13 cellular contexts compared by ENCODE assay signal in the genomic region with DNA sequence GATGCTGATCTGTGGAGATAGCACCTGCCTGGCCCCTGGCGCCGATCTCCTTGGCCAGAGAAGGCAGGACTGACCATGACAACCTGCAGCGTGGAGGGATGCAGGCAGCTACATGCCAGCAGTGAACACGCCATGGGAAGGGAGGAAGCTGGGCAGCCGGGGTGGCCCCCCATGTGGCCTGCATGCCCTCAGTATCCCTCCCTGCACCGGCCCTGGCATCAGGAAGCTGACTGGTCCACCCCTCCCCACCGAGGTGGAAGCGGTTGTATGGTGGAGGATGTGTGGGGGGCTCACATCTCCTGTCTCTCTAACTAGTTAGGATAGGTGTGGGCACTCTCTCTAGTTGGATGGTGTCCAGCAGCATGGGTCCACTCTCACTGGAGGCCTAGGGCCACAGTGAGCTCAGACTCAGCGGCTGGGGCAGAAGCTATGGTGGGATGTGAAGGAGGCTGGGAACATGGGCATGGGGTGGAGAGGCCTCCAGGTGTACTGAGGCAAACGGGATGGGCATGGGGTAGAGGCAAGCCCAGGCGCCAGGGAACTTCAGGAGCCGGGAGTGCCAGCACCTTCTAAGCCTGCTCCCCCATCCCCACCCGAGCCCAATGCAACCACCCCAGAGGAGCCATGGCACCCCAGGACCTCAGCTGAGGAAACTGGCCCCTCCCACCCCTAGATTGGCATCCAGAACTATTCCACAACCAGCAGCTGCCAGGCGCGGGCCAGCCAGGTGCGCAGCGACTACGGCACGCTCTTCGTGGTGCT. TPM values are rescaled to one million over a fixed set of nuclear protein-coding genes. Genes with fewer than 3 reads are reported as not detected.
DNase-seq lines count a peak whose midpoint lies in the region; ATAC-seq and TF ChIP-seq lines count a peak whose summit lies in the region.
"Had no signal": no experiment of that assay in that cellular context is flagged by ENCODE, and none has a peak within 500 bp of the region (broad histone marks: within the 10 kb centered on the region; RNA-seq: fewer than 3 reads in every experiment).

No MANE protein-coding gene starts in this region.

- POLR2A ChIA-PET in WTC11 (lab: Charles Lee): interaction anchor here (1.8 kb wide), 1 partner anchor 151 kb away, joined by 5 read pairs; no protein-coding TSS in a partner anchor

- no peak overlapping the region for H3K27ac ChIP-seq in endodermal cell (ENCODE audit: low read depth, low read length)
- H3K27ac ChIP-seq: brain microvascular endothelial cell had no signal

- peak; percentile 50 for DNase-seq in activated CD8-positive, alpha-beta memory T cell treated with anti-CD3 and anti-CD28 coated beads, Interleukin-2, amount 50 U/mL, for 48 hours
- no peak for DNase-seq in activated CD8-positive, alpha-beta memory T cell treated with anti-CD3 and anti-CD28 coated beads, Interleukin-2, amount 50 U/mL, for 4 hours
- DNase-seq in WTC11 (ENCODE audit: low spot score) (no peak), endodermal cell (peak; percentile 41), NCI-H446 treated with DMSO at 0.1 percent for 48 hours (lab: John Stamatoyannopoulos, UW) (no peak), NCI-H345 treated with DMSO at 0.1 percent for 48 hours (lab: John Stamatoyannopoulos, UW; ENCODE audit: unreplicated experiment) (no peak), COLO829 (ENCODE audit: low spot score) (no peak)
- no peak for DNase-seq in stimulated activated effector memory CD8-positive, alpha-beta T cell treated with anti-CD3 and anti-CD28 coated beads, Interleukin-12 subunit alpha, Interleukin-12 subunit beta, amount 100 ng/mL, for 72 hours (ENCODE audit: low spot score in 2 of 2)
- DNase-seq: activated CD4-positive, alpha-beta T cell treated with anti-CD3 and anti-CD28 coated beads, Interleukin-2, amount 50 U/mL, for 1 hour; brain microvascular endothelial cell; GF-D8; KBM-7; NCI-H510A had no signal

- H3K4me1 ChIP-seq in endodermal cell (ENCODE audit: control insufficient read depth, insufficient read depth, low read length): no peaks in the 10 kb centered on the region

- H3K27me3 Mint-ChIP-seq in WTC11 (ENCODE audit: low read depth): peaks cover 3% of the 10 kb centered on the region
- H3K27me3 Mint-ChIP-seq in endodermal cell (ENCODE audit: insufficient read depth): peaks cover 14% of the 10 kb centered on the region

- H3K4me3 Mint-ChIP-seq in WTC11 (peak overlapping the region; percentile 78), endodermal cell (peak overlapping the region; percentile 71)
- H3K4me3 Mint-ChIP-seq in stimulated activated effector memory CD8-positive, alpha-beta T cell treated with anti-CD3 and anti-CD28 coated beads, Interleukin-12 subunit alpha, Interleukin-12 subunit beta, amount 100 ng/mL, for 72 hours: peak overlapping the region; percentile 85

- H3K4me3 ChIP-seq in endodermal cell (ENCODE audit: low read length): no peak overlapping the region

- H3K9me3 Mint-ChIP-seq in WTC11 (no peaks in the 10 kb centered on the region; the same call in 1 of the 2 replicates), endodermal cell (no peaks in the 10 kb centered on the region)
- H3K9me3 Mint-ChIP-seq in stimulated activated effector memory CD8-positive, alpha-beta T cell treated with anti-CD3 and anti-CD28 coated beads, Interleukin-12 subunit alpha, Interleukin-12 subunit beta, amount 100 ng/mL, for 72 hours: no peaks in the 10 kb centered on the region

- ATAC-seq in WTC11: no peak
- no peak for ATAC-seq in stimulated activated effector memory CD8-positive, alpha-beta T cell treated with anti-CD3 and anti-CD28 coated beads, Interleukin-12 subunit alpha, Interleukin-12 subunit beta, amount 100 ng/mL, for 72 hours

- H3K36me3 Mint-ChIP-seq in WTC11 (peaks cover 2% of the 10 kb centered on the region), endodermal cell (ENCODE audit: low read depth) (no peaks in the 10 kb centered on the region)
- peaks cover 15% of the 10 kb centered on the region for H3K36me3 Mint-ChIP-seq in stimulated activated effector memory CD8-positive, alpha-beta T cell treated with anti-CD3 and anti-CD28 coated beads, Interleukin-12 subunit alpha, Interleukin-12 subunit beta, amount 100 ng/mL, for 72 hours

- WGBS in endodermal cell (ENCODE audit: insufficient coverage in 1 of 2, insufficient read length in 1 of 2), 2 experiments: 95% methylated on average over 14 to 20 of the region's 20 CpGs

- TF ChIP-seq CTCF in WTC11 (IDR thresholded peaks at IDR 0.05): no peak
- TF ChIP-seq CTCF in endodermal cell (conservative IDR thresholded peaks at IDR 0.05): no peak

- no peak overlapping the region for H3K27ac Mint-ChIP-seq in WTC11
- no peak overlapping the region for H3K27ac Mint-ChIP-seq in endodermal cell
- peak overlapping the region; percentile 97 for H3K27ac Mint-ChIP-seq in stimulated activated effector memory CD8-positive, alpha-beta T cell treated with anti-CD3 and anti-CD28 coated beads, Interleukin-12 subunit alpha, Interleukin-12 subunit beta, amount 100 ng/mL, for 72 hours

- peaks cover 8% of the 10 kb centered on the region for H3K36me3 ChIP-seq in endodermal cell (ENCODE audit: control insufficient read depth, insufficient read depth, low read length)
- H3K36me3 ChIP-seq: brain microvascular endothelial cell had no signal

- peaks cover 8% of the 10 kb centered on the region for H3K27me3 ChIP-seq in endodermal cell (ENCODE audit: control insufficient read depth, insufficient read depth, low read length, poor library complexity, severe bottlenecking)
- H3K27me3 ChIP-seq: brain microvascular endothelial cell had no signal

- CTCF ChIA-PET in WTC11 (lab: Charles Lee): interaction anchor here (1.2 to 1.9 kb wide), 5 partner anchors 9 to 96 kb away, joined by 3 to 11 read pairs (median 3); no protein-coding TSS in a partner anchor

- no peaks in the 10 kb centered on the region for H3K9me3 ChIP-seq in endodermal cell (ENCODE audit: control insufficient read depth, low read length)

- H3K9ac ChIP-seq in endodermal cell (ENCODE audit: extremely low read depth, low read length, poor library complexity, severe bottlenecking): no peak overlapping the region

- peaks cover 12% of the 10 kb centered on the region for H3K4me1 Mint-ChIP-seq in WTC11
- H3K4me1 Mint-ChIP-seq in endodermal cell: peaks cover 2% of the 10 kb centered on the region
- peaks cover 37% of the 10 kb centered on the region for H3K4me1 Mint-ChIP-seq in stimulated activated effector memory CD8-positive, alpha-beta T cell treated with anti-CD3 and anti-CD28 coated beads, Interleukin-12 subunit alpha, Interleukin-12 subunit beta, amount 100 ng/mL, for 72 hours

TF ChIP-seq in WTC11, 78 proteins besides CTCF, POLR2A, EP300 and RAD21:
- TF ChIP-seq SP1 (CRISPR knock-in tag; conservative IDR thresholded peaks at IDR 0.05): no peak
- no peak for TF ChIP-seq ZNF396 (CRISPR knock-in tag; IDR thresholded peaks at IDR 0.05; ENCODE audit: borderline replicate concordance)
- TF ChIP-seq ZNF138 (CRISPR knock-in tag; conservative IDR thresholded peaks at IDR 0.05): no peak
- TF ChIP-seq ZNF317 (CRISPR knock-in tag; IDR thresholded peaks at IDR 0.05; ENCODE audit: borderline replicate concordance, low read depth): no peak
- no peak for TF ChIP-seq ZNF232 (CRISPR knock-in tag; IDR thresholded peaks at IDR 0.05)
- no peak for TF ChIP-seq NR1H2 (CRISPR knock-in tag; IDR thresholded peaks at IDR 0.05)
- no peak for TF ChIP-seq GTF2I (CRISPR knock-in tag; conservative IDR thresholded peaks at IDR 0.05)
- no peak for TF ChIP-seq EMX1 (CRISPR knock-in tag; IDR thresholded peaks at IDR 0.05)
- TF ChIP-seq MXD4 (CRISPR knock-in tag; IDR thresholded peaks at IDR 0.05; ENCODE audit: borderline replicate concordance): no peak
- no peak for TF ChIP-seq ATF1 (CRISPR knock-in tag; IDR thresholded peaks at IDR 0.05)

RNA-seq across cellular contexts. Expression of gene ABTB1, which starts 1.8 kb away (rescaled TPM):
- total RNA-seq in WTC11 (2021) (9.3 to 12.5 TPM (median 9.9 TPM) in 3 replicates), endodermal cell (10 to 100 TPM; 10.7 to 14.4 TPM)
- 8.1 TPM for polyA plus RNA-seq in endodermal cell (2013, experiment 1 of 2)
- polyA plus RNA-seq in endodermal cell (2013, experiment 2 of 2): 6.5 TPM

RNA-seq across cellular contexts. Expression of gene PODXL2, which starts 42.0 kb away (rescaled TPM):
- total RNA-seq in WTC11 (2021): 33.6 to 38.8 TPM (median 37.8 TPM) in 3 replicates
- total RNA-seq in endodermal cell: 10 to 100 TPM; 11.8 to 16.5 TPM
- polyA plus RNA-seq in endodermal cell (2013, experiment 1 of 2): 49.2 TPM
- polyA plus RNA-seq in endodermal cell (2013, experiment 2 of 2): 46.8 TPM

Comparison
In these comparisons a context has a peak if more than half of its experiments do, and no peak if none do; other contexts are left out.
1. DNase-seq: peak in activated CD8-positive, alpha-beta memory T cell treated with anti-CD3 and anti-CD28 coated beads, Interleukin-2, amount 50 U/mL, for 48 hours (single experiment) and endodermal cell (single experiment); none in activated CD8-positive, alpha-beta memory T cell treated with anti-CD3 and anti-CD28 coated beads, Interleukin-2, amount 50 U/mL, for 4 hours (single experiment), WTC11 (single experiment), stimulated activated effector memory CD8-positive, alpha-beta T cell treated with anti-CD3 and anti-CD28 coated beads, Interleukin-12 subunit alpha, Interleukin-12 subunit beta, amount 100 ng/mL, for 72 hours (0 of 2), NCI-H446 treated with DMSO at 0.1 percent for 48 hours (single experiment), NCI-H345 treated with DMSO at 0.1 percent for 48 hours (single experiment) and COLO829 (single experiment).
2. Peak in every context shown above with its lines, with median percentiles within 50 percentile points of each other: H3K4me3 Mint-ChIP-seq.